19 cellular contexts compared by ENCODE assay signal in the genomic region with DNA sequence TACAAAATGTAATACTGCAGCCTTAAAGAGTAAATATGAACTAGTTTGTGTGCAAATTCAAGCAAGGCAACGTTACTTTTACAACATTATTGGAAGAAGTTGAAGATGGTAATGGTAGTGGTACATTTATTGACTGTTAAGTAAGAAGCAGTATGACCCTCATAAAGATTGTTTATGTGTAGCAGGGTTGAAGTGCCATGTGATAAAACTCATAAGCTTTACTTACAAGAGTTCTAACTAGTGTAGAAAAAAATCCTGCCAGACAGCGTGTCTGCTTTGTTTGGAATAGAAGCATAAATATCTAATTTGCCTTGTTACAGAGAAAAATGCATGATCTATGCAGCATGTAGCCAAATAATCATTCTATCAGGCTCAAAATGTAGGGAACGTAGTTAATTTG.
DNase-seq lines count a peak whose midpoint lies in the region; TF ChIP-seq lines count a peak whose summit lies in the region.
"Had no signal": no experiment of that assay in that cellular context is flagged by ENCODE, and none has a peak within 500 bp of the region (broad histone marks: within the 10 kb centered on the region; RNA-seq: fewer than 3 reads in every experiment).

No MANE protein-coding gene starts in this region.

- H3K4me3 Mint-ChIP-seq in nephron (peak overlapping the region in 1 of 3 experiments; percentile 6), Calu3 (ENCODE audit: low read depth, unreplicated experiment) (no peak overlapping the region)
- H3K4me3 Mint-ChIP-seq: CD4-positive, CD25-positive, alpha-beta regulatory T cell; CD8-positive, alpha-beta T cell; GM23338; H9 had no signal

- WGBS in esophagus squamous epithelium, 2 donors = 80 to 92% methylated on average over 3 of the region's 3 CpGs

- DNase-seq in LNCaP clone FGC (ENCODE audit: low read depth) (peak; percentile 32), fibroblast of villous mesenchyme (ENCODE audit: low read depth) (peak; percentile 78), left kidney (ENCODE audit: low read depth, low spot score) (peak; percentile 60), Calu3 (no peak), NCI-H446 (lab: John Stamatoyannopoulos, UW) (no peak), head of caudate nucleus (no peak), esophagus squamous epithelium (lab: John Stamatoyannopoulos, UW) (no peak)
- DNase-seq: C1 segment of cervical spinal cord; Caco-2; CD4-positive, CD25-positive, alpha-beta regulatory T cell; CD8-positive, alpha-beta T cell; DMS 273 treated with DMSO at 0.1 percent for 48 hours; DMS79; EL; GDM1; H9 had no signal

- no peaks in the 10 kb centered on the region for H3K27me3 Mint-ChIP-seq in nephron (ENCODE audit: low read depth)
- H3K27me3 Mint-ChIP-seq in Calu3 (ENCODE audit: unreplicated experiment) = no peaks in the 10 kb centered on the region
- H3K27me3 Mint-ChIP-seq: CD4-positive, CD25-positive, alpha-beta regulatory T cell had no signal

- no peaks in the 10 kb centered on the region for H3K9me3 ChIP-seq in esophagus squamous epithelium
- H3K9me3 ChIP-seq: Caco-2 had no signal

- no peaks in the 10 kb centered on the region for H3K36me3 ChIP-seq in esophagus squamous epithelium

- H3K4me3 ChIP-seq in LNCaP clone FGC (ENCODE audit: low read depth, low read length) (no peak overlapping the region), fibroblast of villous mesenchyme (ENCODE audit: low read depth, low read length) (no peak overlapping the region), esophagus squamous epithelium (no peak overlapping the region)
- H3K4me3 ChIP-seq: GM12878, GM23338 had no signal

- no peak overlapping the region for H3K27ac ChIP-seq in esophagus squamous epithelium

- CTCF ChIA-PET in Calu3 (lab: Charles Lee) = interaction anchor here (1.1 kb wide), 1 partner anchor 11 kb away, joined by 3 read pairs; no protein-coding TSS in a partner anchor

- H3K36me3 Mint-ChIP-seq in nephron (ENCODE audit: low read depth) (peaks cover 8% of the 10 kb centered on the region), Calu3 (ENCODE audit: insufficient read depth, unreplicated experiment) (no peaks in the 10 kb centered on the region)

- no peaks in the 10 kb centered on the region for H3K4me1 ChIP-seq in esophagus squamous epithelium
- H3K4me1 ChIP-seq: Caco-2 had no signal

- H3K9me3 Mint-ChIP-seq in nephron (no peaks in the 10 kb centered on the region), Calu3 (ENCODE audit: low read depth, unreplicated experiment) (no peaks in the 10 kb centered on the region)
- H3K9me3 Mint-ChIP-seq: CD8-positive, alpha-beta T cell; GM23338; H9 had no signal

- no peak for TF ChIP-seq CTCF in LNCaP clone FGC (IDR thresholded peaks at IDR 0.05; ENCODE audit: control insufficient read depth, extremely low read depth, insufficient read depth)
- TF ChIP-seq CTCF in fibroblast of villous mesenchyme (IDR thresholded peaks at IDR 0.05; ENCODE audit: insufficient read depth, low read depth, low read length) = no peak
- no peak for TF ChIP-seq CTCF in nephron (IDR thresholded peaks at IDR 0.05; ENCODE audit: unreplicated experiment in 3 of 3)
- no peak for TF ChIP-seq CTCF in Calu3 (IDR thresholded peaks at IDR 0.05; ENCODE audit: unreplicated experiment)
- no peak for TF ChIP-seq CTCF in esophagus squamous epithelium (IDR thresholded peaks at IDR 0.05)

- BruUV-seq in Calu3 (replicated peaks; lab: Mats Ljungman, UMichigan) = no TSS peak

- no peak for TF ChIP-seq POLR2A in esophagus squamous epithelium (IDR thresholded peaks at IDR 0.05)

- H3K27me3 ChIP-seq in esophagus squamous epithelium = no peaks in the 10 kb centered on the region

- H3K4me1 Mint-ChIP-seq in nephron (peaks cover 60% of the 10 kb centered on the region), Calu3 (ENCODE audit: low read depth, unreplicated experiment) (no peaks in the 10 kb centered on the region)

- H3K27ac Mint-ChIP-seq in nephron (peak overlapping the region; percentile 76 to 88 (median 79)), Calu3 (ENCODE audit: unreplicated experiment) (no peak overlapping the region)
- H3K27ac Mint-ChIP-seq: CD4-positive, CD25-positive, alpha-beta regulatory T cell; CD8-positive, alpha-beta T cell; GM23338; H9 had no signal

- intact Hi-C loops in Calu3 (cut with micrococcal nuclease; ENCODE audit: unreplicated experiment) (no loop called here), head of caudate nucleus (cut with DNase I) (no loop called here), esophagus squamous epithelium (cut with DNase I) (no loop called here)

Comparison
In these comparisons a context has a peak if more than half of its experiments do, and no peak if none do; other contexts are left out.
1. DNase-seq: peak in LNCaP clone FGC (single experiment), fibroblast of villous mesenchyme (single experiment) and left kidney (single experiment); none in Calu3 (single experiment), NCI-H446 (0 of 2), head of caudate nucleus (0 of 42) and esophagus squamous epithelium (single experiment).